ENCODE assay signal across 1 cellular context in the genomic region with DNA sequence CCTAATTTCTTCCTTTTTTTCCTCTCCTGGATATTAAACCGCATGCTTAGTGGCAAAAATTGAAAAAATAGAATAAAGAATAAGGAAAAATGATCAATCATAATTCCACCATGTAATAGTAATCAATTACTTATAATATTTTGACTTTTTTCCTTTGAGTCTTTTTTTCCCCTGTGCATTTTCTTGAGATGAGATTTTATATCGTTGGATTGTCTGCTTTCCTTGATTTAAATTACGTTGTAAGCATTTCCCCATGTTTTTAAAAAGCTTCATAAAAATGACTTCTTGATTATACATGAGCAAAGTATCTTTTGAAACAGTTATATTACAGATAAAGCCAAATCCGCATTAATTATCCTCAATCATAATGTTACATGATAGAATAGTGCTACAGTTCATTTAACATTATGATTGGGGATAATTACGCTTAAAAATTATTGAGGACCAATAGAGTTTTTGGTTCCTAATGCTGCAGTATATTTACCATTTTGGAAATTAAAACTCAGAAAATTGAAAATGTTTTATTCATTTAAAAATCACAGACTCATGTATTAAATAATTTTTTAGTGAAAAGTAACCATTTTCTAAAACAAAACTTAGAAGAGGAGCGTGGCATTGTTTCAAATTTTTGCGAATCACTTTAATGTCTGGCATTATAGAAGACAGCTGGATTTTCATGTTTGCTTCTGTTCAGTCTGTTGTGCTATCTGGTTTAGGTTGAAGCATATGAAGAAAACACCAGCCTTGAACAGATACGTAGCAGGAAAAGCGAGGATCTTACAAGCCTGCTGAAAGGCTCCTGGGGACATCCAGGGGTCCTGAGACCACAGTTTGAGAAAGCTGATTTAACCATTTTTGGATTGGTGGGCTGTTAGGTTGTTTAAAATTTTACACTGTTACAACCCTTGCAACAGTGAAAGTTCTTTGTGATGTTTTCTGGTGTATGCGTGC.
TF ChIP-seq lines count a peak whose summit lies in the region.

No MANE protein-coding gene starts in this region.

TF ChIP-seq in SK-N-SH, 30 proteins besides CTCF, POLR2A, EP300 and RAD21 (continued from another document):
- TF ChIP-seq, protein P1, sequence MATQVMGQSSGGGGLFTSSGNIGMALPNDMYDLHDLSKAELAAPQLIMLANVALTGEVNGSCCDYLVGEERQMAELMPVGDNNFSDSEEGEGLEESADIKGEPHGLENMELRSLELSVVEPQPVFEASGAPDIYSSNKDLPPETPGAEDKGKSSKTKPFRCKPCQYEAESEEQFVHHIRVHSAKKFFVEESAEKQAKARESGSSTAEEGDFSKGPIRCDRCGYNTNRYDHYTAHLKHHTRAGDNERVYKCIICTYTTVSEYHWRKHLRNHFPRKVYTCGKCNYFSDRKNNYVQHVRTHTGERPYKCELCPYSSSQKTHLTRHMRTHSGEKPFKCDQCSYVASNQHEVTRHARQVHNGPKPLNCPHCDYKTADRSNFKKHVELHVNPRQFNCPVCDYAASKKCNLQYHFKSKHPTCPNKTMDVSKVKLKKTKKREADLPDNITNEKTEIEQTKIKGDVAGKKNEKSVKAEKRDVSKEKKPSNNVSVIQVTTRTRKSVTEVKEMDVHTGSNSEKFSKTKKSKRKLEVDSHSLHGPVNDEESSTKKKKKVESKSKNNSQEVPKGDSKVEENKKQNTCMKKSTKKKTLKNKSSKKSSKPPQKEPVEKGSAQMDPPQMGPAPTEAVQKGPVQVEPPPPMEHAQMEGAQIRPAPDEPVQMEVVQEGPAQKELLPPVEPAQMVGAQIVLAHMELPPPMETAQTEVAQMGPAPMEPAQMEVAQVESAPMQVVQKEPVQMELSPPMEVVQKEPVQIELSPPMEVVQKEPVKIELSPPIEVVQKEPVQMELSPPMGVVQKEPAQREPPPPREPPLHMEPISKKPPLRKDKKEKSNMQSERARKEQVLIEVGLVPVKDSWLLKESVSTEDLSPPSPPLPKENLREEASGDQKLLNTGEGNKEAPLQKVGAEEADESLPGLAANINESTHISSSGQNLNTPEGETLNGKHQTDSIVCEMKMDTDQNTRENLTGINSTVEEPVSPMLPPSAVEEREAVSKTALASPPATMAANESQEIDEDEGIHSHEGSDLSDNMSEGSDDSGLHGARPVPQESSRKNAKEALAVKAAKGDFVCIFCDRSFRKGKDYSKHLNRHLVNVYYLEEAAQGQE (IDR thresholded peaks at IDR 0.05; ENCODE audit: low read depth, low read length), result no peak
